ENCODE assay signal across 8 cellular contexts in genomic region chr10:132306951-132307751, GRCh38. TPM values are rescaled to one million over a fixed set of nuclear protein-coding genes. Genes with fewer than 3 reads are reported as not detected.
DNase-seq lines count a peak whose midpoint lies in the region; ATAC-seq, FAIRE-seq and TF ChIP-seq lines count a peak whose summit lies in the region.

No MANE protein-coding gene starts in this region.

- no peaks in the 10 kb centered on the region for H4K20me1 ChIP-seq in HepG2 (ENCODE audit: insufficient read depth, low read length)

- H3K9ac ChIP-seq in HepG2 (ENCODE audit: insufficient read depth, low read depth, low read length): peak overlapping the region; percentile 43; the same call in 1 of the 2 replicates

- TF ChIP-seq POLR2A in HepG2 (IDR thresholded peaks at IDR 0.05; ENCODE audit: insufficient read depth in 1 of 2, low read depth in 2 of 2, low read length in 2 of 2): no peak

- no peaks in the 10 kb centered on the region for H3K36me3 Mint-ChIP-seq in stimulated activated effector memory CD8-positive, alpha-beta T cell treated with anti-CD3 and anti-CD28 coated beads, Interleukin-12 subunit alpha, Interleukin-12 subunit beta, amount 100 ng/mL, for 72 hours

- H3K4me2 ChIP-seq in HepG2 (ENCODE audit: low read depth, low read length): peak overlapping the region; percentile 76

- H3K4me3 Mint-ChIP-seq in stimulated activated effector memory CD8-positive, alpha-beta T cell treated with anti-CD3 and anti-CD28 coated beads, Interleukin-12 subunit alpha, Interleukin-12 subunit beta, amount 100 ng/mL, for 72 hours: peak overlapping the region; percentile 81

- POLR2A ChIA-PET in HepG2 (lab: Yijun Ruan, JAX): interaction anchor here (0.7 to 1.0 kb wide), 8 partner anchors 13 to 124 kb away, joined by 3 to 4 read pairs (median 4); partner anchors contain the start of gene LRRC27

- no peak overlapping the region for H2AFZ ChIP-seq in HepG2 (ENCODE audit: low read length)

- no peak for FAIRE-seq in HepG2 (lab: Jason Lieb, UNC)

- no peaks in the 10 kb centered on the region for H3K9me3 Mint-ChIP-seq in stimulated activated effector memory CD8-positive, alpha-beta T cell treated with anti-CD3 and anti-CD28 coated beads, Interleukin-12 subunit alpha, Interleukin-12 subunit beta, amount 100 ng/mL, for 72 hours

- peak overlapping the region; percentile 49 to 60 for H3K4me3 ChIP-seq in cardiac fibroblast (replicated peaks in 1 of 2; ENCODE audit: low read depth in 2 of 2, low read length in 2 of 2)
- H3K4me3 ChIP-seq in HepG2 (replicated peaks in 1 of 3; ENCODE audit: insufficient read depth in 1 of 3, low read depth in 2 of 3, low read length in 3 of 3): peak overlapping the region; percentile 65 to 76 (median 71)

- TF ChIP-seq EP300 in HepG2 (IDR thresholded peaks at IDR 0.05; ENCODE audit: low read depth in 2 of 2, low read length in 2 of 2) (no peak), HepG2 (CRISPR knock-in tag; IDR thresholded peaks at IDR 0.05; ENCODE audit: borderline replicate concordance) (no peak)

- WGBS in HepG2 (ENCODE audit: low lambda C conversion rate): 0% methylated on average over 4 of the region's 94 CpGs

- peak; percentile 62 for DNase-seq in Right ventricle myocardium superior
- DNase-seq in Right ventricle myocardium inferior (ENCODE audit: missing footprints): no peak
- DNase-seq in T1000 (lab: John Stamatoyannopoulos, UW): peak; percentile 17
- DNase-seq in cardiac fibroblast (ENCODE audit: low read depth in 2 of 2): peak in 1 of 2 donors; percentile 29
- peak; percentile 57 for DNase-seq in HepG2 (ENCODE audit: low spot score)
- DNase-seq in stimulated activated effector memory CD8-positive, alpha-beta T cell treated with anti-CD3 and anti-CD28 coated beads, Interleukin-12 subunit alpha, Interleukin-12 subunit beta, amount 100 ng/mL, for 72 hours (ENCODE audit: low spot score in 2 of 2): peak in 1 of 2 donors; percentile 61

- no peak for TF ChIP-seq CTCF in cardiac fibroblast (IDR thresholded peaks at IDR 0.05; ENCODE audit: low read depth, low read length)
- TF ChIP-seq CTCF in HepG2 (CRISPR knock-in tag; IDR thresholded peaks at IDR 0.05): peak; percentile 41

- H3K9me3 ChIP-seq in HepG2 (ENCODE audit: low read length): no peaks in the 10 kb centered on the region

- H3K27ac Mint-ChIP-seq in stimulated activated effector memory CD8-positive, alpha-beta T cell treated with anti-CD3 and anti-CD28 coated beads, Interleukin-12 subunit alpha, Interleukin-12 subunit beta, amount 100 ng/mL, for 72 hours: no peak overlapping the region

- H3K27ac ChIP-seq in HepG2 (ENCODE audit: extremely low read length, insufficient read depth, low read length): no peak overlapping the region

- in situ Hi-C loops in HepG2 (cut with HindIII; ENCODE audit: extremely low pct_ligation_motif_present, low pct_unique_long_range_greater_than_20kb): no loop called here

- intact Hi-C loops in Right ventricle myocardium superior (cut with DNase I) (no loop called here), Right ventricle myocardium inferior (cut with DNase I) (no loop called here), HepG2 (cut with micrococcal nuclease; ENCODE audit: unreplicated experiment) (loop anchor here (1.0 kb wide), 1 partner anchor 84 kb away; no protein-coding TSS in a partner anchor)

- BruUV-seq in HepG2 (replicated peaks; lab: Mats Ljungman, UMichigan): no TSS peak

- ATAC-seq in Right ventricle myocardium superior (ENCODE audit: poor library complexity) (no peak), Right ventricle myocardium inferior (no peak), HG03280 (IDR thresholded peaks at IDR 0.05; ENCODE audit: unreplicated experiment) (peak; percentile 4), HepG2 (peak; percentile 77), GM18861 (IDR thresholded peaks at IDR 0.05; ENCODE audit: unreplicated experiment) (no peak)
- peak; percentile 17 for ATAC-seq in stimulated activated effector memory CD8-positive, alpha-beta T cell treated with anti-CD3 and anti-CD28 coated beads, Interleukin-12 subunit alpha, Interleukin-12 subunit beta, amount 100 ng/mL, for 72 hours

- peaks cover 0 to 12% of the 10 kb centered on the region in 2 experiments; a peak in 2 of 5 replicates for H3K27me3 ChIP-seq in HepG2 (ENCODE audit: control insufficient read depth in 1 of 2, insufficient read depth in 2 of 2, low read length in 2 of 2)

- H3K4me1 ChIP-seq in HepG2 (ENCODE audit: insufficient read depth, low read length): peaks cover 46% of the 10 kb centered on the region

- peaks cover 30% of the 10 kb centered on the region for H3K4me1 Mint-ChIP-seq in stimulated activated effector memory CD8-positive, alpha-beta T cell treated with anti-CD3 and anti-CD28 coated beads, Interleukin-12 subunit alpha, Interleukin-12 subunit beta, amount 100 ng/mL, for 72 hours

- TF ChIP-seq RAD21 in HepG2 (CRISPR knock-in tag; IDR thresholded peaks at IDR 0.05): no peak; the same call in 1 of the 2 replicates

- CTCF ChIA-PET in HepG2 (lab: Yijun Ruan, JAX; ENCODE audit: low intra/inter-chr PET ratio, low total read pairs): no interaction called here

- H3K79me2 ChIP-seq in HepG2 (ENCODE audit: insufficient read depth, low read length): no peaks in the 10 kb centered on the region

- no peaks in the 10 kb centered on the region for H3K36me3 ChIP-seq in HepG2 (replicated peaks in 1 of 2; ENCODE audit: control insufficient read depth in 1 of 2, insufficient read depth in 2 of 2, low read length in 2 of 2)

TF ChIP-seq in HepG2, 621 proteins besides CTCF, POLR2A, EP300 and RAD21 (continues in another document):
- TF ChIP-seq ZNF776 (CRISPR knock-in tag; IDR thresholded peaks at IDR 0.05) (0 out of 2 replicates have a peak, but pooled peaks have one; percentile 40), YEATS4 (CRISPR knock-in tag; IDR thresholded peaks at IDR 0.05; ENCODE audit: borderline replicate concordance) (peak; percentile 52; the same call in 1 of the 2 replicates), TGIF2 (CRISPR knock-in tag; IDR thresholded peaks at IDR 0.05) (0 out of 2 replicates have a peak, but pooled peaks have one; percentile 21), PHF8 (CRISPR knock-in tag; IDR thresholded peaks at IDR 0.05) (peak; percentile 0; the same call in 1 of the 2 replicates), ZSCAN31 (CRISPR knock-in tag; IDR thresholded peaks at IDR 0.05; ENCODE audit: low read depth) (0 out of 2 replicates have a peak, but pooled peaks have one; percentile 20)

RNA-seq across cellular contexts. Expression of gene STK32C, which starts 0.6 kb away (rescaled TPM):
- total RNA-seq in Right ventricle myocardium superior (5.9 TPM), Right ventricle myocardium inferior (7.0 TPM), HepG2 (2016; rRNA removed; fragmentation: Illumina TruSeq; extraction: Trizol) (18.9 and 19.4 TPM in 2 replicates)
- 6.4 and 9.0 TPM in 2 replicates for total RNA-seq in HepG2 (2016; cell fraction: cytosol; rRNA removed; fragmentation: Illumina TruSeq; extraction: Trizol; ENCODE audit: low read depth)
- total RNA-seq in HepG2 (2016; cell fraction: insoluble cytoplasmic fraction; rRNA removed; fragmentation: Illumina TruSeq; extraction: Trizol): 18.5 and 19.3 TPM in 2 replicates
- 13.9 and 14.9 TPM in 2 replicates for total RNA-seq in HepG2 (2016; cell fraction: membrane; rRNA removed; fragmentation: Illumina TruSeq; extraction: Trizol)
- 8.4 and 10.8 TPM in 2 replicates for total RNA-seq in HepG2 (2016; cell fraction: nucleus; rRNA removed; fragmentation: Illumina TruSeq; extraction: Trizol)
- polyA plus RNA-seq in HepG2 (2011; rRNA removed): 9.9 and 10.9 TPM in 2 replicates
- 7.4 and 11.6 TPM in 2 replicates for polyA plus RNA-seq in HepG2 (2011; cell fraction: cytosol; rRNA removed)
- polyA plus RNA-seq in HepG2 (2011; cell fraction: nucleus; rRNA removed): 13.7 and 17.7 TPM in 2 replicates
- polyA plus RNA-seq in HepG2 (2012): 12.0 and 12.5 TPM in 2 replicates
- polyA plus RNA-seq in HepG2 (2016; cell fraction: cytosol; fragmentation: Illumina TruSeq; extraction: Trizol; ENCODE audit: low read depth): 9.3 and 10.8 TPM in 2 replicates
- 19.9 and 20.6 TPM in 2 replicates for polyA plus RNA-seq in HepG2 (2016; cell fraction: insoluble cytoplasmic fraction; fragmentation: Illumina TruSeq; extraction: Trizol; ENCODE audit: low read depth)
- 11.2 and 12.1 TPM in 2 replicates for polyA plus RNA-seq in HepG2 (2016; cell fraction: membrane; fragmentation: Illumina TruSeq; extraction: Trizol; ENCODE audit: low read depth)
- polyA plus RNA-seq in HepG2 (2016; cell fraction: nucleus; fragmentation: Illumina TruSeq; extraction: Trizol; ENCODE audit: insufficient read depth, low read depth): 19.7 and 20.0 TPM in 2 replicates
- 10.2 and 30.6 TPM in 2 replicates for polyA minus RNA-seq in HepG2 (2011; rRNA and poly(A)+ RNA removed; ENCODE audit: low replicate concordance)
- polyA minus RNA-seq in HepG2 (2011; cell fraction: cytosol; rRNA and poly(A)+ RNA removed): 4.4 and 5.4 TPM in 2 replicates
- 6.1 and 7.1 TPM in 2 replicates for polyA minus RNA-seq in HepG2 (2011; cell fraction: nucleus; rRNA and poly(A)+ RNA removed)

RNA-seq across cellular contexts. Expression of gene LRRC27, which starts 24.8 kb away (rescaled TPM):
- total RNA-seq in Right ventricle myocardium superior (3.9 TPM), Right ventricle myocardium inferior (4.2 TPM), HepG2 (2016; rRNA removed; fragmentation: Illumina TruSeq; extraction: Trizol) (3.9 and 4.6 TPM in 2 replicates)
- total RNA-seq in HepG2 (2016; cell fraction: cytosol; rRNA removed; fragmentation: Illumina TruSeq; extraction: Trizol; ENCODE audit: low read depth): 2.1 and 2.2 TPM in 2 replicates
- total RNA-seq in HepG2 (2016; cell fraction: insoluble cytoplasmic fraction; rRNA removed; fragmentation: Illumina TruSeq; extraction: Trizol): 3.2 and 4.3 TPM in 2 replicates
- total RNA-seq in HepG2 (2016; cell fraction: membrane; rRNA removed; fragmentation: Illumina TruSeq; extraction: Trizol): 2.1 and 2.5 TPM in 2 replicates
- 5.9 and 7.5 TPM in 2 replicates for total RNA-seq in HepG2 (2016; cell fraction: nucleus; rRNA removed; fragmentation: Illumina TruSeq; extraction: Trizol)
- polyA plus RNA-seq in HepG2 (2011; rRNA removed): 4.2 and 4.3 TPM in 2 replicates
- polyA plus RNA-seq in HepG2 (2011; cell fraction: cytosol; rRNA removed): 1.8 and 1.9 TPM in 2 replicates
- 14.3 and 14.5 TPM in 2 replicates for polyA plus RNA-seq in HepG2 (2011; cell fraction: nucleus; rRNA removed)
- polyA plus RNA-seq in HepG2 (2012): 3.2 and 3.6 TPM in 2 replicates
- 0.82 and 0.88 TPM in 2 replicates for polyA plus RNA-seq in HepG2 (2016; cell fraction: cytosol; fragmentation: Illumina TruSeq; extraction: Trizol; ENCODE audit: low read depth)
- 3.6 and 4.7 TPM in 2 replicates for polyA plus RNA-seq in HepG2 (2016; cell fraction: insoluble cytoplasmic fraction; fragmentation: Illumina TruSeq; extraction: Trizol; ENCODE audit: low read depth)
- 2.6 and 2.7 TPM in 2 replicates for polyA plus RNA-seq in HepG2 (2016; cell fraction: membrane; fragmentation: Illumina TruSeq; extraction: Trizol; ENCODE audit: low read depth)
- 11.7 and 14.6 TPM in 2 replicates for polyA plus RNA-seq in HepG2 (2016; cell fraction: nucleus; fragmentation: Illumina TruSeq; extraction: Trizol; ENCODE audit: insufficient read depth, low read depth)
- polyA minus RNA-seq in HepG2 (2011; rRNA and poly(A)+ RNA removed; ENCODE audit: low replicate concordance): 2.7 and 3.0 TPM in 2 replicates
- 0.88 and 1.4 TPM in 2 replicates for polyA minus RNA-seq in HepG2 (2011; cell fraction: cytosol; rRNA and poly(A)+ RNA removed)
- 11.1 and 12.3 TPM in 2 replicates for polyA minus RNA-seq in HepG2 (2011; cell fraction: nucleus; rRNA and poly(A)+ RNA removed)

Comparison
In these comparisons a context has a peak if more than half of its experiments do, and no peak if none do; other contexts are left out.
1. ATAC-seq: peak in HG03280 (single experiment), HepG2 (single experiment) and stimulated activated effector memory CD8-positive, alpha-beta T cell treated with anti-CD3 and anti-CD28 coated beads, Interleukin-12 subunit alpha, Interleukin-12 subunit beta, amount 100 ng/mL, for 72 hours (single experiment); none in Right ventricle myocardium superior (single experiment), Right ventricle myocardium inferior (single experiment) and GM18861 (single experiment).